ENCODE assay signal across 9 cellular contexts in the genomic region with DNA sequence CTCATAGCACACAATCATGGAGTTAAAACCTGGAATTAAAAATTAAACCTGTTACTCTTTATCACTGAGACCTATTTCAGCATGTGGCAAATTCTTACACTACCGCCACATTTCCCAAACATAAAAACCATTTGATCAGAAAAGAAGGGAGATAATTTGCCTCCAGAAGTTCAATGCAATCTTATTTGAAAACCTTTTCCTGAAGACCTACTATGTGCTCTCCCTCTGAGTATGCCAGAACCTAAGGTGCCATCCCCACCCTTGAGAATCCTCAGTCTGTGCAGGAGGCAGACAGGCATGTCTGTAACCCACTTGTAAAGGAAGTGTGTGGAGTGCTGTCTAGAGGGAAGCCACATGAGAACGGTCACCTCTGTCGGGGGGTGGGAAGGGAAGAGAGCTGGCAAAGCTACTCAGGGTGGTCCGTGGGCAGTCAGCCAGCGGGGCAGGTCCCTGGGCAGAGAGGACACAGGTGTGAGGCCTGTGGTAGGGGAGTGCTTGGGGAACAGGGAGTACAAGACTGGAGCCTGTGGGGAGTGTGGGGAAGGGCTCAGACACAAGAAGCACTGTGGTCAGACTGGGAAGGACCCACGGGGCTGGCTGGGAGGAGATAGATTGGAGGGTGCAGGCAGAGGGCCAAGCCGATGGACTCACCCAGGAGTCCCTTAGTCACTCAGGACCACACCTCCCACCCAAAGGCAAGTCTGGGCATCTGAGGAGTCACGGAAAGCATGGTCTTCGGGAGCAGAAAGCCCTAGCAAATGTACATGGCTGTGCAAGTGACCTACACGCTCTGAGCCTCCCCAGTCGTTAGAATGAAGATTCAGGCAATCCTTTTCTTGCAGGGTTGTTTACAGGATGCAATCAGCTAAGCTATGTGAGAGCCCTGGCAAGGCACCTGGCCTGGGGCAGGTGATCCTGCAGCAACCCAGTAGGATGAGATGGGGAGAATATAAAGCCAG. TPM values are rescaled to one million over a fixed set of nuclear protein-coding genes. Genes with fewer than 3 reads are reported as not detected.
DNase-seq lines count a peak whose midpoint lies in the region; TF ChIP-seq lines count a peak whose summit lies in the region.
"Had no signal": no experiment of that assay in that cellular context is flagged by ENCODE, and none has a peak within 500 bp of the region (broad histone marks: within the 10 kb centered on the region; RNA-seq: fewer than 3 reads in every experiment).

No MANE protein-coding gene starts in this region.

- intact Hi-C loops in mammary epithelial cell (cut with micrococcal nuclease): loop anchor here (1.0 to 10.0 kb wide), 7 partner anchors 23 to 266 kb away; a partner anchor contains a TSS
- intact Hi-C loops in left ventricle myocardium inferior (cut with micrococcal nuclease): no loop called here

- TF ChIP-seq CTCF in mammary epithelial cell (conservative IDR thresholded peaks at IDR 0.05 in 1 of 2, IDR thresholded peaks at IDR 0.05 in 1 of 2; ENCODE audit: extremely low read depth in 1 of 2, insufficient read depth in 1 of 2, low read depth in 1 of 2, low read length in 2 of 2) (no peak), left ventricle myocardium inferior (IDR thresholded peaks at IDR 0.05; ENCODE audit: borderline replicate concordance) (no peak)

- H2AFZ ChIP-seq in mammary epithelial cell (ENCODE audit: low read depth, low read length): no peak overlapping the region

- dilution Hi-C loops in mammary epithelial cell (cut with HindIII; ENCODE audit: low sequenced_read_pairs): no loop called here

- WGBS in mammary epithelial cell (ENCODE audit: low coverage, missing lambda C conversion rate): 3% methylated on average over 7 of the region's 11 CpGs

- peaks cover 0 to 8% (median 0%) of the 10 kb centered on the region in 11 experiments; a peak in 1 of 22 replicates for H3K27me3 ChIP-seq in BLaER1 treated with 17β-estradiol and CSF1 and Interleukin-3, amounts not matched to agents 10 nM and 100 nM
- no peaks in the 10 kb centered on the region for H3K27me3 ChIP-seq in mammary epithelial cell (ENCODE audit: insufficient read depth, low read length)
- peaks cover 36% of the 10 kb centered on the region for H3K27me3 ChIP-seq in left ventricle myocardium inferior (ENCODE audit: low read depth)

- H3K9ac ChIP-seq in BLaER1 treated with 17β-estradiol and CSF1 and Interleukin-3, amounts not matched to agents 10 nM and 100 nM: no peak overlapping the region
- H3K9ac ChIP-seq in mammary epithelial cell (ENCODE audit: insufficient read depth, low read length): peak overlapping the region; percentile 71

- CTCF ChIA-PET in mammary epithelial cell (lab: Charles Lee; ENCODE audit: low non-redundant PET): no interaction called here

- H3K4me2 ChIP-seq in BLaER1 treated with 17β-estradiol and CSF1 and Interleukin-3, amounts not matched to agents 10 nM and 100 nM: peak overlapping the region; percentile 54 to 97 (median 88); a peak in 21 of 22 replicates
- H3K4me2 ChIP-seq in mammary epithelial cell (ENCODE audit: insufficient read depth, low read depth, low read length): peak overlapping the region; percentile 71

- in situ Hi-C loops in mammary epithelial cell (cut with MboI; ENCODE audit: low sequenced_read_pairs in 2 of 2): no loop called here

- no peak overlapping the region for H3K4me3 ChIP-seq in BLaER1 treated with 17β-estradiol and CSF1 and Interleukin-3, amounts not matched to agents 10 nM and 100 nM
- H3K4me3 ChIP-seq in mammary epithelial cell (replicated peaks in 1 of 3; ENCODE audit: insufficient read depth in 1 of 3, low read depth in 2 of 3, low read length in 3 of 3): no peak overlapping the region
- H3K4me3 ChIP-seq in left ventricle myocardium inferior: no peak overlapping the region

- no peaks in the 10 kb centered on the region for H4K20me1 ChIP-seq in BLaER1 treated with 17β-estradiol and CSF1 and Interleukin-3, amounts not matched to agents 10 nM and 100 nM
- no peaks in the 10 kb centered on the region for H4K20me1 ChIP-seq in mammary epithelial cell (ENCODE audit: insufficient read depth, low read length)

- no peaks in the 10 kb centered on the region for H3K9me3 ChIP-seq in BLaER1 treated with 17β-estradiol and CSF1 and Interleukin-3, amounts not matched to agents 10 nM and 100 nM (replicated peaks in 1 of 11)
- H3K9me3 ChIP-seq in mammary epithelial cell (replicated peaks; ENCODE audit: insufficient read depth, low read length): no peaks in the 10 kb centered on the region
- H3K9me3 ChIP-seq in left ventricle myocardium inferior (replicated peaks): no peaks in the 10 kb centered on the region

- no peaks in the 10 kb centered on the region for H3K36me3 ChIP-seq in BLaER1 treated with 17β-estradiol and CSF1 and Interleukin-3, amounts not matched to agents 10 nM and 100 nM
- H3K36me3 ChIP-seq in mammary epithelial cell (ENCODE audit: insufficient read depth, low read length) (no peaks in the 10 kb centered on the region), left ventricle myocardium inferior (no peaks in the 10 kb centered on the region)

- H3K27ac ChIP-seq in BLaER1 treated with 17β-estradiol and CSF1 and Interleukin-3, amounts not matched to agents 10 nM and 100 nM: no peak overlapping the region
- H3K27ac ChIP-seq in mammary epithelial cell (ENCODE audit: insufficient read depth, low read depth, low read length) (peak overlapping the region; percentile 92), left ventricle myocardium inferior (replicated peaks) (no peak overlapping the region)

- TSS peak; percentile 78 for BruUV-seq in mammary epithelial cell (replicated peaks; lab: Mats Ljungman, UMichigan)

- H3K79me2 ChIP-seq in mammary epithelial cell (ENCODE audit: insufficient read depth, low read length): no peaks in the 10 kb centered on the region

- DNase-seq in HT1080 (ENCODE audit: low read depth) (peak; percentile 61), mammary epithelial cell (peak; percentile 91), mesenteric fat pad (ENCODE audit: low spot score) (peak; percentile 80), activated gamma-delta T cell (lab: John Stamatoyannopoulos, UW) (no peak), left ventricle myocardium inferior (no peak)
- no peak for DNase-seq in effector CD8-positive, alpha-beta T cell (lab: John Stamatoyannopoulos, UW)
- no peak for DNase-seq in stimulated activated CD4-positive, alpha-beta T cell treated with anti-CD3 and anti-CD28 coated beads, Interleukin-12 subunit alpha, Interleukin-12 subunit beta, amount 100 ng/mL, for 4 hours
- DNase-seq: activated CD4-positive, alpha-beta T cell treated with anti-CD3 and anti-CD28 coated beads for 48 hours had no signal

- H3K4me1 ChIP-seq in BLaER1 treated with 17β-estradiol and CSF1 and Interleukin-3, amounts not matched to agents 10 nM and 100 nM: peaks cover 48 to 60% (median 56%) of the 10 kb centered on the region in 10 experiments
- H3K4me1 ChIP-seq in mammary epithelial cell (ENCODE audit: insufficient read depth, low read length) (peaks cover 89% of the 10 kb centered on the region), left ventricle myocardium inferior (peaks cover 19% of the 10 kb centered on the region)

RNA-seq across cellular contexts. Expression of a gene that starts 22.8 kb away (rescaled TPM):
- total RNA-seq in HT1080 (2014; rRNA removed; shearing (Covaris generic)): 0.07 TPM in 1 of 2 replicates, not detected in the other
- polyA plus RNA-seq in HT1080 (2015; cell fraction: cytosol; rRNA removed): 0.10 TPM in 1 of 2 replicates, not detected in the other
- 0.05 TPM in 1 of 2 replicates, not detected in the other for polyA plus RNA-seq in HT1080 (2015; cell fraction: nucleus; rRNA removed)
- total RNA-seq in mammary epithelial cell (1 to 10 TPM; 4.5 to 8.5 TPM), mesenteric fat pad (7.9 TPM), left ventricle myocardium inferior (3.0 TPM)
- 4.7 TPM for polyA plus RNA-seq in mammary epithelial cell
- 27.0 TPM for polyA minus RNA-seq in mammary epithelial cell

Comparison
In these comparisons a context has a peak if more than half of its experiments do, and no peak if none do; other contexts are left out.
1. DNase-seq: peak in HT1080 (single experiment), mammary epithelial cell (single experiment) and mesenteric fat pad (single experiment); none in activated gamma-delta T cell (single experiment), left ventricle myocardium inferior (single experiment), effector CD8-positive, alpha-beta T cell (single experiment) and stimulated activated CD4-positive, alpha-beta T cell treated with anti-CD3 and anti-CD28 coated beads, Interleukin-12 subunit alpha, Interleukin-12 subunit beta, amount 100 ng/mL, for 4 hours (single experiment).